23 cellular contexts compared by ENCODE assay signal in genomic region chr9:8078641-8079140, GRCh38.
A peak's percentile ranks its signal among the peaks of the same experiment; 100 is the strongest.
DNase-seq lines count a peak whose midpoint lies in the region; ATAC-seq and TF ChIP-seq lines count a peak whose summit lies in the region.
"Had no signal": no experiment of that assay in that cellular context is flagged by ENCODE, and none has a peak within 500 bp of the region (broad histone marks: within the 10 kb centered on the region; RNA-seq: fewer than 3 reads in every experiment).

No MANE protein-coding gene starts in this region.

- no peak overlapping the region for H2BK15ac ChIP-seq in H9 (ENCODE audit: low read depth, low read length)

- no peak overlapping the region for H3K4ac ChIP-seq in H9 (ENCODE audit: low read depth, low read length)

- H3K27me3 ChIP-seq in H9 (ENCODE audit: insufficient read depth, low read length): no peaks in the 10 kb centered on the region
- no peaks in the 10 kb centered on the region for H3K27me3 ChIP-seq in vagina
- H3K27me3 ChIP-seq in ovary: no peaks in the 10 kb centered on the region
- H3K27me3 ChIP-seq: BLaER1 had no signal

- WGBS in H9 (ENCODE audit: extremely low coverage, insufficient read length, low lambda C conversion rate): no CpG with 5 or more reads among the region's 7 CpGs
- WGBS in ovary, 3 donors: 80 to 85% (median 82%) methylated on average over 7 of the region's 7 CpGs

- no peak overlapping the region for H3T11ph ChIP-seq in H9 (ENCODE audit: low read length)

- H3K36me3 ChIP-seq in vagina: no peaks in the 10 kb centered on the region
- no peaks in the 10 kb centered on the region for H3K36me3 ChIP-seq in ovary
- H3K36me3 ChIP-seq: BLaER1 had no signal

- H3K9me3 ChIP-seq in H9 (ENCODE audit: control insufficient read depth, low read depth, low read length): no peaks in the 10 kb centered on the region
- no peaks in the 10 kb centered on the region for H3K9me3 ChIP-seq in vagina
- no peaks in the 10 kb centered on the region for H3K9me3 ChIP-seq in ovary
- H3K9me3 ChIP-seq: A549 had no signal

- no peaks in the 10 kb centered on the region for H3K4me1 ChIP-seq in H9 (ENCODE audit: insufficient read depth, low read length)
- H3K4me1 ChIP-seq in vagina: no peaks in the 10 kb centered on the region
- H3K4me1 ChIP-seq in ovary (ENCODE audit: insufficient read depth): no peaks in the 10 kb centered on the region
- H3K4me1 ChIP-seq: A549, BLaER1 had no signal

- H3K27ac ChIP-seq in H9 (ENCODE audit: insufficient read length, low read depth, low read length): no peak overlapping the region
- H3K27ac ChIP-seq in vagina: no peak overlapping the region
- no peak overlapping the region for H3K27ac ChIP-seq in ovary
- H3K27ac ChIP-seq: A549, BLaER1, KMS-11, SK-N-MC had no signal

- no peaks in the 10 kb centered on the region for H4K20me1 ChIP-seq in H9 (ENCODE audit: control insufficient read depth, insufficient read depth, insufficient read length)
- H4K20me1 ChIP-seq: BLaER1 had no signal

- TF ChIP-seq POLR2A in vagina (IDR thresholded peaks at IDR 0.05): no peak
- no peak for TF ChIP-seq POLR2A in ovary (IDR thresholded peaks at IDR 0.05)

- TF ChIP-seq CTCF in H9 (conservative IDR thresholded peaks at IDR 0.05) (no peak), epithelial cell of esophagus (IDR thresholded peaks at IDR 0.05; ENCODE audit: insufficient read depth, low read depth, low read length, missing control alignments) (no peak), vagina (IDR thresholded peaks at IDR 0.05) (no peak), ovary (IDR thresholded peaks at IDR 0.05) (no peak)

- H2AFZ ChIP-seq in H9 (ENCODE audit: low read length): no peak overlapping the region

- H2AK5ac ChIP-seq in H9 (ENCODE audit: insufficient read length, low read length): no peak overlapping the region

- intact Hi-C loops in vagina (cut with DNase I): no loop called here
- intact Hi-C loops in ovary (cut with DNase I): no loop called here

- in situ Hi-C loops in SK-MEL-5 (cut with HindIII; ENCODE audit: low pct_unique_long_range_greater_than_20kb, low sequenced_read_pairs): no loop called here

- DNase-seq in AML-193 (lab: John Stamatoyannopoulos, UW): peak; percentile 66 to 69
- DNase-seq in H9: no peak
- DNase-seq in SK-MEL-5 (ENCODE audit: low read depth, low spot score): peak; percentile 6
- DNase-seq in epithelial cell of esophagus (ENCODE audit: low read depth): peak; percentile 3
- DNase-seq in GF-D8 (lab: John Stamatoyannopoulos, UW): no peak
- no peak for DNase-seq in vagina (ENCODE audit: extremely low spot score in 2 of 2)
- DNase-seq in ovary: no peak
- DNase-seq: Calu3; CD4-positive, alpha-beta memory T cell; HFFc6; NCI-H1105; NCI-H1694; NCI-H2171; NCI-H446 treated with DMSO at 0.1 percent for 48 hours; NCI-H748 treated with DMSO at 0.1 percent for 48 hours; NK-92 treated with Interleukin-12 subunit alpha and Interleukin-12 subunit beta, amount 100 ng/mL, for 24 hours; Right ventricle myocardium superior; T-helper 1 cell had no signal

- H3K9ac ChIP-seq in H9 (ENCODE audit: extremely low read depth, insufficient read length, low read length): no peak overlapping the region
- H3K9ac ChIP-seq: BLaER1, KMS-11 had no signal

- no peak overlapping the region for H3K23ac ChIP-seq in H9 (ENCODE audit: insufficient read length, low read depth, low read length)

- H2BK120ac ChIP-seq in H9 (ENCODE audit: low read depth, low read length, poor library complexity, severe bottlenecking): no peak overlapping the region

- no peak overlapping the region for H3K56ac ChIP-seq in H9 (ENCODE audit: insufficient read length, low read depth, low read length)

- no peak overlapping the region for H3K4me3 Mint-ChIP-seq in H9
- H3K4me3 Mint-ChIP-seq: CD4-positive, alpha-beta memory T cell; HFFc6 had no signal

- no peak for TF ChIP-seq EP300 in ovary (IDR thresholded peaks at IDR 0.05)

- ATAC-seq in GM21423 (IDR thresholded peaks at IDR 0.05; ENCODE audit: unreplicated experiment): no peak
- ATAC-seq: A549 had no signal

- no peak overlapping the region for H3K27ac Mint-ChIP-seq in H9
- H3K27ac Mint-ChIP-seq: HFFc6 had no signal

- H4K8ac ChIP-seq in H9 (replicated peaks; ENCODE audit: insufficient read length, low read depth, low read length): no peak overlapping the region

- H3K79me1 ChIP-seq in H9 (ENCODE audit: insufficient read depth, low read depth, low read length, poor library complexity, severe bottlenecking): no peaks in the 10 kb centered on the region

- H2BK5ac ChIP-seq in H9 (ENCODE audit: insufficient read length, low read length): no peak overlapping the region

- no peak overlapping the region for H2BK12ac ChIP-seq in H9 (ENCODE audit: insufficient read length, low read depth, low read length)

- no peaks in the 10 kb centered on the region for H3K23me2 ChIP-seq in H9 (ENCODE audit: insufficient read length, low read depth, low read length, poor library complexity, severe bottlenecking)

- no peaks in the 10 kb centered on the region for H3K4me1 Mint-ChIP-seq in H9
- H3K4me1 Mint-ChIP-seq: CD4-positive, alpha-beta memory T cell had no signal

- peak overlapping the region; percentile 20 for H4K5ac ChIP-seq in H9 (ENCODE audit: insufficient read length, low read depth, low read length)

- no peak overlapping the region for H3K14ac ChIP-seq in H9 (ENCODE audit: insufficient read depth, low read length)

- no peak overlapping the region for H2BK20ac ChIP-seq in H9 (ENCODE audit: low read depth, low read length, poor library complexity, severe bottlenecking)

- no peaks in the 10 kb centered on the region for H3K79me2 ChIP-seq in H9 (ENCODE audit: insufficient read depth, low read length)

- H3K4me2 ChIP-seq in H9 (ENCODE audit: insufficient read depth, insufficient read length, low read length): no peak overlapping the region
- H3K4me2 ChIP-seq: A549, BLaER1, KMS-11 had no signal

- no peak overlapping the region for H3K18ac ChIP-seq in H9 (ENCODE audit: insufficient read length, low read depth, low read length)

- H3K27me3 Mint-ChIP-seq in H9 (ENCODE audit: low read depth): no peaks in the 10 kb centered on the region

- no peak overlapping the region for H3K4me3 ChIP-seq in epithelial cell of esophagus (ENCODE audit: low read length)
- no peak overlapping the region for H3K4me3 ChIP-seq in vagina
- H3K4me3 ChIP-seq in ovary: no peak overlapping the region
- H3K4me3 ChIP-seq: A549, BLaER1, SK-N-MC had no signal

- no peaks in the 10 kb centered on the region for H3K36me3 Mint-ChIP-seq in H9 (ENCODE audit: insufficient read depth in 1 of 3, low read depth in 3 of 3)
- H3K36me3 Mint-ChIP-seq: CD4-positive, alpha-beta memory T cell had no signal

- no peak overlapping the region for H4K91ac ChIP-seq in H9 (ENCODE audit: insufficient read length, low read depth, low read length)

- peaks cover 3 to 9% of the 10 kb centered on the region in 2 experiments; a peak in 3 of 5 replicates for H3K9me3 Mint-ChIP-seq in H9

Comparison
In these comparisons a context has a peak if more than half of its experiments do, and no peak if none do; other contexts are left out.
1. DNase-seq: peak in AML-193 (2 of 2), SK-MEL-5 (single experiment) and epithelial cell of esophagus (single experiment); none in H9 (single experiment), GF-D8 (single experiment), vagina (0 of 2) and ovary (0 of 5).